Comparison of ENCODE assay signal across 13 cellular contexts in the genomic region with DNA sequence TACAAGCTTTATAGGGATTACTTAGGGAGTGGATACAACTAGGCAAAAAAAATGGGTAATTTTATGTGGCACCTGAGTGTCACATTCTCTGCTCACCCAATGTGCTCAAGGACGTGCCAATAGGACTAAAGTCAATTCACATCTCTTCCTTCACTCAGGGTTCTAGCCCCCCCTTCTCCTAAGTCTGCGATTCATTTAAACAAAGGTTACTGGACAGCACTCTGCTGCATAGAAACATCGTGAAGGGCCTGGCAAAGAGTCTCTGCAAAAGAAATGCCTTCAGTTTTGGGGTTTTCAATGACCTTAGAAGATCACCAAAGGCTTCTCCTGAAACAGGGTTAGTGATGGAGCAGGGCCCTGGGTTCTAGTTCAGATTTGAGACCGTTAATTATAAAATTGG.
DNase-seq lines count a peak whose midpoint lies in the region; ATAC-seq and TF ChIP-seq lines count a peak whose summit lies in the region.
"Had no signal": no experiment of that assay in that cellular context is flagged by ENCODE, and none has a peak within 500 bp of the region (broad histone marks: within the 10 kb centered on the region; RNA-seq: fewer than 3 reads in every experiment).

No MANE protein-coding gene starts in this region.

- no peak overlapping the region for H3K27ac Mint-ChIP-seq in activated CD4-positive, alpha-beta T cell treated with anti-CD3 and anti-CD28 coated beads, Interleukin-2, amount 10 ng/mL, durations not matched to agents 24 days and 14 days

- H3K27ac ChIP-seq in iPS-18a (ENCODE audit: low read length) (peak overlapping the region; percentile 24), spleen (no peak overlapping the region)

- intact Hi-C loops in activated CD4-positive, alpha-beta T cell treated with anti-CD3 and anti-CD28 coated beads, Interleukin-2, amount 10 ng/mL, durations not matched to agents 24 days and 14 days (cut with micrococcal nuclease), result loop anchor here (5.0 kb wide), 1 partner anchor 220 kb away; a partner anchor contains a TSS
- intact Hi-C loops in spleen (cut with DNase I; ENCODE audit: low total_unique reads), result no loop called here

- H3K4me1 Mint-ChIP-seq in activated CD4-positive, alpha-beta T cell treated with anti-CD3 and anti-CD28 coated beads, Interleukin-2, amount 10 ng/mL, durations not matched to agents 24 days and 14 days, result peaks cover 15% of the 10 kb centered on the region

- no peaks in the 10 kb centered on the region for H3K36me3 Mint-ChIP-seq in activated CD4-positive, alpha-beta T cell treated with anti-CD3 and anti-CD28 coated beads, Interleukin-2, amount 10 ng/mL, durations not matched to agents 24 days and 14 days (ENCODE audit: low read depth)

- DNase-seq in activated CD4-positive, alpha-beta T cell treated with anti-CD3 and anti-CD28 coated beads, Interleukin-2, amount 10 ng/mL, durations not matched to agents 24 days and 14 days, result no peak
- DNase-seq in activated CD4-positive, alpha-beta T cell treated with anti-CD3 and anti-CD28 coated beads, Interleukin-2, amount 50 U/mL, for 48 hours, result no peak
- DNase-seq in adipocyte (ENCODE audit: low read depth), result no peak
- no peak for DNase-seq in spleen
- no peak for DNase-seq in NCI-H446 (lab: John Stamatoyannopoulos, UW)
- DNase-seq: ACHN; activated effector memory CD4-positive, alpha-beta T cell treated with anti-CD3 and anti-CD28 coated beads, Interleukin-2, amount 50 U/mL, for 16 hours; NCI-H1048; SHP77; stimulated activated naive CD4-positive, alpha-beta T cell treated with Interleukin-2 at 50 U/mL for 16 hours had no signal

- H3K4me3 ChIP-seq in adipocyte (ENCODE audit: low read length) (peak overlapping the region; percentile 98), iPS-18a (ENCODE audit: low read length) (peak overlapping the region; percentile 98), spleen (peak overlapping the region in 5 of 8 donors; percentile 68 to 95 (median 76))

- ATAC-seq in GM21825 (IDR thresholded peaks at IDR 0.05; ENCODE audit: unreplicated experiment), result no peak
- ATAC-seq in GM21717 (IDR thresholded peaks at IDR 0.05; ENCODE audit: unreplicated experiment), result no peak

- TF ChIP-seq POLR2A in spleen (IDR thresholded peaks at IDR 0.05), result no peak

- no peak overlapping the region for H3K9ac ChIP-seq in adipocyte (ENCODE audit: low read length)
- H3K9ac ChIP-seq in iPS-18a (ENCODE audit: low read length), result peak overlapping the region; percentile 69

- TF ChIP-seq CTCF in spleen (IDR thresholded peaks at IDR 0.05 in 8 of 11, conservative IDR thresholded peaks at IDR 0.05 in 3 of 11), result no peak

- 67 to 83% (median 79%) methylated on average over 4 of the region's 4 CpGs for WGBS in spleen, 5 donors

- H3K36me3 ChIP-seq in adipocyte (ENCODE audit: control insufficient read depth, insufficient read depth, low read length, severe bottlenecking) (no peaks in the 10 kb centered on the region), iPS-18a (ENCODE audit: control insufficient read depth, low read depth, low read length) (no peaks in the 10 kb centered on the region), spleen (no peaks in the 10 kb centered on the region)

- H3K9me3 ChIP-seq in adipocyte (ENCODE audit: control insufficient read depth, low read length) (no peaks in the 10 kb centered on the region), iPS-18a (ENCODE audit: control insufficient read depth, low read depth, low read length) (no peaks in the 10 kb centered on the region), spleen (peaks cover 0 to 3% (median 0%) of the 10 kb centered on the region in 8 donors)

- peak overlapping the region; percentile 89 for H3K4me3 Mint-ChIP-seq in activated CD4-positive, alpha-beta T cell treated with anti-CD3 and anti-CD28 coated beads, Interleukin-2, amount 10 ng/mL, durations not matched to agents 24 days and 14 days

- peaks cover 66% of the 10 kb centered on the region for H3K27me3 Mint-ChIP-seq in activated CD4-positive, alpha-beta T cell treated with anti-CD3 and anti-CD28 coated beads, Interleukin-2, amount 10 ng/mL, durations not matched to agents 24 days and 14 days

- no peaks in the 10 kb centered on the region for H3K27me3 ChIP-seq in adipocyte (replicated peaks; ENCODE audit: control insufficient read depth, insufficient read depth, low read length)
- H3K27me3 ChIP-seq in iPS-18a (ENCODE audit: control insufficient read depth, insufficient read depth, low read length), result peaks cover 8% of the 10 kb centered on the region
- H3K27me3 ChIP-seq in spleen (replicated peaks in 1 of 7), result peaks cover 0 to 64% (median 0%) of the 10 kb centered on the region in 7 donors

- peaks cover 21% of the 10 kb centered on the region for H3K4me1 ChIP-seq in adipocyte (ENCODE audit: control insufficient read depth, insufficient read depth, low read length)
- peaks cover 44% of the 10 kb centered on the region for H3K4me1 ChIP-seq in iPS-18a (ENCODE audit: control insufficient read depth, low read depth, low read length)
- peaks cover 0 to 41% (median 18%) of the 10 kb centered on the region in 6 donors for H3K4me1 ChIP-seq in spleen

- no peaks in the 10 kb centered on the region for H3K9me3 Mint-ChIP-seq in activated CD4-positive, alpha-beta T cell treated with anti-CD3 and anti-CD28 coated beads, Interleukin-2, amount 10 ng/mL, durations not matched to agents 24 days and 14 days
